28 cellular contexts compared by ENCODE assay signal in genomic region chr9:37542895-37543294, GRCh38. TPM values are rescaled to one million over a fixed set of nuclear protein-coding genes. Genes with fewer than 3 reads are reported as not detected.
DNase-seq lines count a peak whose midpoint lies in the region; ATAC-seq and TF ChIP-seq lines count a peak whose summit lies in the region.
"Had no signal": no experiment of that assay in that cellular context is flagged by ENCODE, and none has a peak within 500 bp of the region (broad histone marks: within the 10 kb centered on the region; RNA-seq: fewer than 3 reads in every experiment).

No MANE protein-coding gene starts in this region.

- H4K20me1 ChIP-seq in PC-3 (ENCODE audit: low read length): no peaks in the 10 kb centered on the region

- BruUV-seq in PC-3 (replicated peaks; lab: Mats Ljungman, UMichigan): no TSS peak

- intact Hi-C loops in PC-3 (cut with micrococcal nuclease): no loop called here
- intact Hi-C loops in dorsolateral prefrontal cortex (cut with DNase I): no loop called here

- ATAC-seq in PC-3 (no peak), HG02798 (IDR thresholded peaks at IDR 0.05; ENCODE audit: poor library complexity, unreplicated experiment) (no peak)
- ATAC-seq: activated CD4-positive, CD25-positive, alpha-beta regulatory T cell treated with anti-CD3 and anti-CD28 coated beads, Interleukin-2, amount 50 U/mL, for 24 hours; gastrocnemius medialis; left lung; right lobe of liver; stimulated activated effector memory CD8-positive, alpha-beta T cell treated with anti-CD3 and anti-CD28 coated beads, Interleukin-12 subunit alpha, Interleukin-12 subunit beta, amount 100 ng/mL, for 72 hours; T-cell had no signal

- H3K4me3 ChIP-seq in PC-3 (ENCODE audit: low read length): no peak overlapping the region
- H3K4me3 ChIP-seq in dorsolateral prefrontal cortex: no peak overlapping the region
- H3K4me3 ChIP-seq: colonic mucosa, gastrocnemius medialis, hepatocyte, left lung, PC-9, right lobe of liver, uterus had no signal

- DNase-seq in HK-2 (ENCODE audit: unreplicated experiment): peak; percentile 24
- DNase-seq in PC-3: peak; percentile 28
- DNase-seq in astrocyte of the hippocampus (ENCODE audit: low read depth, low spot score): peak; percentile 26
- peak; percentile 51 for DNase-seq in kidney tubule cell (ENCODE audit: low spot score)
- DNase-seq in activated effector memory CD4-positive, alpha-beta T cell treated with Interleukin-2 at 50 U/mL for 16 hours: no peak
- DNase-seq in dorsolateral prefrontal cortex: no peak
- DNase-seq: activated gamma-delta T cell; amniotic stem cell; CD4-positive, CD25-positive, alpha-beta regulatory T cell; colonic mucosa; gastrocnemius medialis; left lung; mesendoderm; NCI-H1105 treated with DMSO at 0.1 percent for 48 hours; NCI-H2029; NCI-H526; NK-92 treated with Interleukin-12 subunit alpha and Interleukin-12 subunit beta, amount 100 ng/mL, for 24 hours; PC-9; right lobe of liver; stimulated activated CD4-positive, alpha-beta T cell treated with anti-CD3 and anti-CD28 coated beads, Interleukin-12 subunit alpha, Interleukin-12 subunit beta, amount 100 ng/mL, for 4 hours; stimulated activated CD4-positive, alpha-beta T cell treated with anti-CD3 and anti-CD28 coated beads, Interleukin-4, amount 100 ng/mL, for 24 hours; T-cell; uterus had no signal

- H2AFZ ChIP-seq in PC-3 (ENCODE audit: low read length): no peak overlapping the region
- H2AFZ ChIP-seq: hepatocyte, PC-9 had no signal

- TF ChIP-seq CTCF in PC-3 (conservative IDR thresholded peaks at IDR 0.05; ENCODE audit: low read depth, low read length) (no peak), dorsolateral prefrontal cortex (IDR thresholded peaks at IDR 0.05 in 54 of 56, conservative IDR thresholded peaks at IDR 0.05 in 2 of 56; ENCODE audit: low read depth in 1 of 56, partially characterized antibody in 56 of 56) (no peak)

- POLR2A ChIA-PET in PC-3 (lab: Charles Lee; ENCODE audit: unreplicated experiment): no interaction called here

- H3F3A ChIP-seq in PC-3 (ENCODE audit: low read length, unreplicated experiment): no peaks in the 10 kb centered on the region

- H3K9ac ChIP-seq in PC-3 (ENCODE audit: low read length): no peak overlapping the region

- H3K4me2 ChIP-seq in PC-3 (ENCODE audit: low read length): no peak overlapping the region
- H3K4me2 ChIP-seq: hepatocyte, PC-9 had no signal

- H3K9me3 ChIP-seq in PC-3 (ENCODE audit: low read length): no peaks in the 10 kb centered on the region
- H3K9me3 ChIP-seq: colonic mucosa, gastrocnemius medialis, left lung, neutrophil, right lobe of liver, uterus had no signal

- H3K27me3 ChIP-seq in PC-3 (ENCODE audit: low read length) (no peaks in the 10 kb centered on the region), dorsolateral prefrontal cortex (no peaks in the 10 kb centered on the region)
- H3K27me3 ChIP-seq: colonic mucosa, gastrocnemius medialis, hepatocyte, left lung, neutrophil, right lobe of liver, uterus had no signal

- no peaks in the 10 kb centered on the region for H3K9me2 ChIP-seq in PC-3 (replicated peaks; ENCODE audit: low read length)

- CTCF ChIA-PET in PC-3 (lab: Charles Lee): interaction anchor here (0.5 kb wide), 1 partner anchor 56 kb away, joined by 3 read pairs; no protein-coding TSS in a partner anchor

- H3K27ac ChIP-seq in PC-3 (ENCODE audit: low read length): no peak overlapping the region
- H3K27ac ChIP-seq in dorsolateral prefrontal cortex: no peak overlapping the region
- H3K27ac ChIP-seq: colonic mucosa, gastrocnemius medialis, hepatocyte, left lung, neutrophil, PC-9, right lobe of liver, uterus had no signal

- H3K79me2 ChIP-seq in PC-3 (ENCODE audit: low read length): no peaks in the 10 kb centered on the region
- H3K79me2 ChIP-seq: hepatocyte had no signal

- no peaks in the 10 kb centered on the region for H3K36me3 ChIP-seq in PC-3 (ENCODE audit: low read depth, low read length)
- H3K36me3 ChIP-seq: colonic mucosa, neutrophil, uterus had no signal

- H3K4me1 ChIP-seq in PC-3 (ENCODE audit: insufficient read depth, low read length): peaks cover 6% of the 10 kb centered on the region; the same call in 1 of the 2 replicates
- H3K4me1 ChIP-seq: colonic mucosa, left lung, right lobe of liver, uterus had no signal

RNA-seq across cellular contexts. Expression of gene FBXO10, which starts 33.3 kb away (rescaled TPM):
- total RNA-seq in PC-3 (2014; rRNA removed): 2.6 and 5.1 TPM in 2 replicates
- total RNA-seq in dorsolateral prefrontal cortex: 10 to 100 TPM in 119 of 120 experiments, 1 to 10 TPM in 1; 9.9 to 34.2 (median 24.9) TPM

RNA-seq across cellular contexts. Expression of gene TOMM5, which starts 49.5 kb away (rescaled TPM):
- total RNA-seq in PC-3 (2014; rRNA removed) (220 and 252 TPM in 2 replicates), dorsolateral prefrontal cortex (10 to 100 TPM; 30.0 to 71.9 (median 50.0) TPM)

RNA-seq across cellular contexts. Expression of gene POLR1E, which starts 57.1 kb away (rescaled TPM):
- total RNA-seq in PC-3 (2014; rRNA removed) (37.0 and 37.2 TPM in 2 replicates), dorsolateral prefrontal cortex (10 to 100 TPM; 10.9 to 24.1 (median 16.7) TPM)

Comparison
In these comparisons a context has a peak if more than half of its experiments do, and no peak if none do; other contexts are left out.
1. DNase-seq: peak in HK-2 (single experiment), PC-3 (single experiment), astrocyte of the hippocampus (single experiment) and kidney tubule cell (single experiment); none in activated effector memory CD4-positive, alpha-beta T cell treated with Interleukin-2 at 50 U/mL for 16 hours (single experiment) and dorsolateral prefrontal cortex (0 of 10).